Comparison of ENCODE assay signal across 30 cellular contexts in the genomic region with DNA sequence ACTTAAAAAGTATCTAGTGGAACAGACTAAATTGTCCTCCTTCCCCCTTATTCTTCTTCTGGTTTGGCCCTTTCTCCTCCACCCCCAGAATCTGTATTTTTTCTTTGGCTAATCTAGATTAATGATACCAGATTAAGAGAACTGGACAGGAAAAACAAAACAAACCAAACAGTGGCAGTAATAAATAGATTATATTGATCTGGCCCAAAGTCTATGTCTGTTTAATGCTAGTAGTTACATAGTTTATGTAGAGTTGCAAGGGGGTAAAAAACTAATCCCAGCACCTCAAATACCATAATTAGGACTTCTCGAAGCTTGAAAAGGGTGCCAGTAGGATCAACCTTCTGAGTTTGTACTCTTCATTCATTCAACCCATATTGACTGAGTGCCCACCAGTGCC.
"Had no signal": no experiment of that assay in that cellular context is flagged by ENCODE, and none has a peak within 500 bp of the region (broad histone marks: within the 10 kb centered on the region; RNA-seq: fewer than 3 reads in every experiment).

No MANE protein-coding gene starts in this region.

- H3K4me1 ChIP-seq: prostate gland, suprapubic skin, upper lobe of right lung had no signal

- H3K9me3 Mint-ChIP-seq: immature natural killer cell; natural killer cell treated with Interleukin-12 subunit alpha and Interleukin-12 subunit beta and Interleukin-15 and Interleukin-18, amount 100 ng/mL, for 72 hours had no signal

- H3K27me3 Mint-ChIP-seq: naive thymus-derived CD4-positive, alpha-beta T cell; natural killer cell treated with Interleukin-12 subunit alpha and Interleukin-12 subunit beta and Interleukin-15 and Interleukin-18, amount 100 ng/mL, for 72 hours; stimulated activated naive CD8-positive, alpha-beta T cell treated with anti-CD3 and anti-CD28 coated beads, Interleukin-15, Interleukin-2, amounts not matched to agents 100 ng/mL and 50 ng/mL, for 24 hours had no signal

- H3K9me3 ChIP-seq: mucosa of descending colon, ovary, prostate gland, suprapubic skin, upper lobe of right lung had no signal

- H3K27ac ChIP-seq: left ventricle myocardium inferior, ovary, prostate gland, skin epidermis, suprapubic skin, thoracic aorta, tibial artery, upper lobe of right lung had no signal

- H3K36me3 ChIP-seq: left ventricle myocardium inferior, ovary, prostate gland, suprapubic skin, thoracic aorta, tibial artery, upper lobe of right lung had no signal

- H3K4me3 Mint-ChIP-seq: immature natural killer cell; naive thymus-derived CD4-positive, alpha-beta T cell; natural killer cell treated with Interleukin-12 subunit alpha and Interleukin-12 subunit beta and Interleukin-15 and Interleukin-18, amount 100 ng/mL, for 72 hours; stimulated activated naive CD8-positive, alpha-beta T cell treated with anti-CD3 and anti-CD28 coated beads, Interleukin-15, Interleukin-2, amounts not matched to agents 100 ng/mL and 50 ng/mL, for 24 hours had no signal

- ATAC-seq: left colon; mucosa of descending colon; naive thymus-derived CD4-positive, alpha-beta T cell; natural killer cell treated with Interleukin-12 subunit alpha and Interleukin-12 subunit beta and Interleukin-15 and Interleukin-18, amount 100 ng/mL, for 72 hours; right cardiac atrium; sciatic nerve; upper lobe of right lung had no signal

- H3K36me3 Mint-ChIP-seq: immature natural killer cell; natural killer cell treated with Interleukin-12 subunit alpha and Interleukin-12 subunit beta and Interleukin-15 and Interleukin-18, amount 100 ng/mL, for 72 hours had no signal

- FAIRE-seq: islet of Langerhans, kidney, urothelium cell line had no signal

- H3K27me3 ChIP-seq: ovary, suprapubic skin, tibial artery, upper lobe of right lung had no signal

- H3K27ac Mint-ChIP-seq: immature natural killer cell; naive thymus-derived CD4-positive, alpha-beta T cell; natural killer cell treated with Interleukin-12 subunit alpha and Interleukin-12 subunit beta and Interleukin-15 and Interleukin-18, amount 100 ng/mL, for 72 hours; stimulated activated naive CD8-positive, alpha-beta T cell treated with anti-CD3 and anti-CD28 coated beads, Interleukin-15, Interleukin-2, amounts not matched to agents 100 ng/mL and 50 ng/mL, for 24 hours had no signal

- H3K4me3 ChIP-seq: left ventricle myocardium inferior, lung, mucosa of descending colon, ovary, prostate gland, skin epidermis, suprapubic skin, thoracic aorta, tibial artery, upper lobe of right lung had no signal

- DNase-seq: hypothalamus; immature natural killer cell; kidney; left colon; left ventricle myocardium inferior; midbrain; mucosa of descending colon; naive thymus-derived CD4-positive, alpha-beta T cell; ovary; posterior cingulate gyrus; retina; right cardiac atrium; stimulated activated CD4-positive, alpha-beta T cell treated with anti-CD3 and anti-CD28 coated beads, Interleukin-12 subunit alpha, Interleukin-12 subunit beta, amount 100 ng/mL, for 4 hours; stimulated activated CD4-positive, alpha-beta T cell treated with anti-CD3 and anti-CD28 coated beads, Interleukin-15, amount 100 ng/mL, for 24 hours; stimulated activated CD4-positive, alpha-beta T cell treated with anti-CD3 and anti-CD28 coated beads, Interleukin-2, amount 100 ng/mL, for 24 hours; stimulated activated CD4-positive, alpha-beta T cell treated with anti-CD3 and anti-CD28 coated beads, Interleukin-4, amount 100 ng/mL, for 1 hour; stimulated activated naive CD4-positive, alpha-beta T cell; tibial artery; trophoblast cell; upper lobe of right lung had no signal
